ENCODE assay signal across 1 cellular context in genomic region chr6:167093406-167093921, GRCh38.
TF ChIP-seq lines count a peak whose summit lies in the region.

No MANE protein-coding gene starts in this region.

TF ChIP-seq in GM12878, 131 proteins besides CTCF, POLR2A, EP300 and RAD21 (continued from another document):
- TF ChIP-seq FOXM1 (IDR thresholded peaks at IDR 0.05; ENCODE audit: low read depth, low read length), result 0 out of 2 replicates have a peak, but pooled peaks have one; percentile 16
- TF ChIP-seq CHD1 (IDR thresholded peaks at IDR 0.05; ENCODE audit: low read depth, low read length), result 0 out of 2 replicates have a peak, but pooled peaks have one; percentile 76
- TF ChIP-seq NKRF (conservative IDR thresholded peaks at IDR 0.05), result 0 out of 2 replicates have a peak, but pooled peaks have one; percentile 0
- TF ChIP-seq CBFB (IDR thresholded peaks at IDR 0.05; ENCODE audit: low read depth), result no peak
- peak; percentile 91 for TF ChIP-seq HSF1 (IDR thresholded peaks at IDR 0.05; ENCODE audit: low read depth, low read length)
- TF ChIP-seq, protein P1, sequence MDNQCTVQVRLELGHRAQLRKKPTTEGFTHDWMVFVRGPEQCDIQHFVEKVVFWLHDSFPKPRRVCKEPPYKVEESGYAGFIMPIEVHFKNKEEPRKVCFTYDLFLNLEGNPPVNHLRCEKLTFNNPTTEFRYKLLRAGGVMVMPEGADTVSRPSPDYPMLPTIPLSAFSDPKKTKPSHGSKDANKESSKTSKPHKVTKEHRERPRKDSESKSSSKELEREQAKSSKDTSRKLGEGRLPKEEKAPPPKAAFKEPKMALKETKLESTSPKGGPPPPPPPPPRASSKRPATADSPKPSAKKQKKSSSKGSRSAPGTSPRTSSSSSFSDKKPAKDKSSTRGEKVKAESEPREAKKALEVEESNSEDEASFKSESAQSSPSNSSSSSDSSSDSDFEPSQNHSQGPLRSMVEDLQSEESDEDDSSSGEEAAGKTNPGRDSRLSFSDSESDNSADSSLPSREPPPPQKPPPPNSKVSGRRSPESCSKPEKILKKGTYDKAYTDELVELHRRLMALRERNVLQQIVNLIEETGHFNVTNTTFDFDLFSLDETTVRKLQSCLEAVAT (IDR thresholded peaks at IDR 0.05), result no peak; the same call in none of the 2 replicates
- 0 out of 2 replicates have a peak, but pooled peaks have one; percentile 4 for TF ChIP-seq HCFC1 (IDR thresholded peaks at IDR 0.05; ENCODE audit: low read length)
